13 cellular contexts compared by ENCODE assay signal in the genomic region with DNA sequence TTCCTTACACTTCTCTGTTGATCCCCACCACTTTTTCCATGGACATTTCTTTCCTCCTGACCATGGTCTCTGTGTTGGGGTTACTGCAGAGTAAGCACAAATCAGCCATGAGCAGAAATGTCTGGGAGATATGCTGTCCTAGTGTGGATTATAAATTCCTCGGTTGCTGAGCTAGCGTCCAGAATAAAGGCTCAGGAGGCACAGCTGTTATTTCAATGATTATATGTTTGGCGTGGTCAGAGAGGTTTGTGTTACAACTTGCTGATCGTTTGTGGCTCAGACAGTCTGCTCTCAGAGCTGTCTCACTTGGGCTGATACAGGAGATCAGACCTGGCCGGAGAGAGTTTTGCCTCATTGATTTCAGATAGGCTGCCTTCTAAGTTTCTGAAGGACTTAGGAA. TPM values are rescaled to one million over a fixed set of nuclear protein-coding genes. Genes with fewer than 3 reads are reported as not detected.
DNase-seq lines count a peak whose midpoint lies in the region; ATAC-seq and TF ChIP-seq lines count a peak whose summit lies in the region.
"Had no signal": no experiment of that assay in that cellular context is flagged by ENCODE, and none has a peak within 500 bp of the region (broad histone marks: within the 10 kb centered on the region; RNA-seq: fewer than 3 reads in every experiment).

No MANE protein-coding gene starts in this region.

- POLR2A ChIA-PET in WTC11 (lab: Charles Lee) = no interaction called here
- POLR2A ChIA-PET in activated CD4-positive, alpha-beta memory T cell treated with anti-CD3 and anti-CD28 coated beads, Interleukin-2, amount 10 ng/mL, durations not matched to agents 7 days and 5 days (lab: Charles Lee) = no interaction called here

- no peak overlapping the region for H3K4me3 Mint-ChIP-seq in WTC11
- H3K4me3 Mint-ChIP-seq in progenitor cell of endocrine pancreas (ENCODE audit: low read depth) = no peak overlapping the region
- no peak overlapping the region for H3K4me3 Mint-ChIP-seq in activated CD4-positive, alpha-beta memory T cell treated with anti-CD3 and anti-CD28 coated beads, Interleukin-2, amount 10 ng/mL, durations not matched to agents 7 days and 5 days

- ATAC-seq in WTC11 (no peak), foreskin keratinocyte (peak; percentile 73), HG02610 (IDR thresholded peaks at IDR 0.05; ENCODE audit: unreplicated experiment) (no peak)

- H3K27me3 ChIP-seq in foreskin keratinocyte = no peaks in the 10 kb centered on the region

- no peaks in the 10 kb centered on the region for H3K4me1 Mint-ChIP-seq in WTC11
- peaks cover 4% of the 10 kb centered on the region for H3K4me1 Mint-ChIP-seq in progenitor cell of endocrine pancreas (ENCODE audit: low read depth)
- no peaks in the 10 kb centered on the region for H3K4me1 Mint-ChIP-seq in activated CD4-positive, alpha-beta memory T cell treated with anti-CD3 and anti-CD28 coated beads, Interleukin-2, amount 10 ng/mL, durations not matched to agents 7 days and 5 days

- peaks cover 16% of the 10 kb centered on the region for H3K4me1 ChIP-seq in foreskin keratinocyte
- H3K4me1 ChIP-seq: parathyroid adenoma had no signal

- H3K27me3 Mint-ChIP-seq in WTC11 (ENCODE audit: low read depth) (no peaks in the 10 kb centered on the region), progenitor cell of endocrine pancreas (no peaks in the 10 kb centered on the region)
- H3K27me3 Mint-ChIP-seq in activated CD4-positive, alpha-beta memory T cell treated with anti-CD3 and anti-CD28 coated beads, Interleukin-2, amount 10 ng/mL, durations not matched to agents 7 days and 5 days = peaks cover 3% of the 10 kb centered on the region

- H3K27ac Mint-ChIP-seq in WTC11 (0 out of 2 replicates have a peak overlapping the region, but pooled peaks have one; percentile 20), progenitor cell of endocrine pancreas (peak overlapping the region; percentile 15)
- no peak overlapping the region for H3K27ac Mint-ChIP-seq in activated CD4-positive, alpha-beta memory T cell treated with anti-CD3 and anti-CD28 coated beads, Interleukin-2, amount 10 ng/mL, durations not matched to agents 7 days and 5 days

- DNase-seq in AG20443 (ENCODE audit: low spot score) = peak; percentile 34
- no peak for DNase-seq in WTC11 (ENCODE audit: low spot score)
- DNase-seq in foreskin keratinocyte = peak; percentile 64 to 78
- DNase-seq in progenitor cell of endocrine pancreas (ENCODE audit: low spot score, unreplicated experiment) = no peak
- no peak for DNase-seq in activated T-cell treated with anti-CD3 and anti-CD28 coated beads, Interleukin-2, amount 50 U/mL, for 48 hours
- DNase-seq in stimulated activated CD4-positive, alpha-beta T cell treated with anti-CD3 and anti-CD28 coated beads, Interleukin-12 subunit alpha, Interleukin-12 subunit beta, amount 100 ng/mL, for 4 hours = no peak
- DNase-seq in activated CD4-positive, alpha-beta memory T cell treated with anti-CD3 and anti-CD28 coated beads, Interleukin-2, amount 10 ng/mL, durations not matched to agents 7 days and 5 days = no peak
- DNase-seq: activated T-cell treated with anti-CD3 and anti-CD28 coated beads for 4 hours, AML-193, H7, NCI-H1048 had no signal

- H3K27ac ChIP-seq in foreskin keratinocyte = peak overlapping the region; percentile 88
- H3K27ac ChIP-seq: parathyroid adenoma had no signal

- H3K36me3 Mint-ChIP-seq in WTC11 = no peaks in the 10 kb centered on the region
- H3K36me3 Mint-ChIP-seq in progenitor cell of endocrine pancreas (ENCODE audit: insufficient read depth) = no peaks in the 10 kb centered on the region
- no peaks in the 10 kb centered on the region for H3K36me3 Mint-ChIP-seq in activated CD4-positive, alpha-beta memory T cell treated with anti-CD3 and anti-CD28 coated beads, Interleukin-2, amount 10 ng/mL, durations not matched to agents 7 days and 5 days (ENCODE audit: low read depth)

- H3K9me3 Mint-ChIP-seq in WTC11 (no peaks in the 10 kb centered on the region), progenitor cell of endocrine pancreas (ENCODE audit: low read depth) (no peaks in the 10 kb centered on the region)
- H3K9me3 Mint-ChIP-seq in activated CD4-positive, alpha-beta memory T cell treated with anti-CD3 and anti-CD28 coated beads, Interleukin-2, amount 10 ng/mL, durations not matched to agents 7 days and 5 days = no peaks in the 10 kb centered on the region

- no peak for TF ChIP-seq CTCF in WTC11 (IDR thresholded peaks at IDR 0.05)
- no peak for TF ChIP-seq CTCF in foreskin keratinocyte (conservative IDR thresholded peaks at IDR 0.05)
- TF ChIP-seq CTCF in progenitor cell of endocrine pancreas (IDR thresholded peaks at IDR 0.05; ENCODE audit: unreplicated experiment) = no peak

- CTCF ChIA-PET in WTC11 (lab: Charles Lee) = interaction anchor here (1.1 to 1.2 kb wide), 2 partner anchors 86 to 186 kb away, joined by 4 read pairs; no protein-coding TSS in a partner anchor
- CTCF ChIA-PET in activated CD4-positive, alpha-beta memory T cell treated with anti-CD3 and anti-CD28 coated beads, Interleukin-2, amount 10 ng/mL, durations not matched to agents 7 days and 5 days (lab: Charles Lee) = interaction anchor here (0.6 kb wide), 1 partner anchor 553 kb away, joined by 3 read pairs; no protein-coding TSS in a partner anchor

TF ChIP-seq in WTC11, 78 proteins besides CTCF, POLR2A, EP300 and RAD21:
- TF ChIP-seq, protein P1, sequence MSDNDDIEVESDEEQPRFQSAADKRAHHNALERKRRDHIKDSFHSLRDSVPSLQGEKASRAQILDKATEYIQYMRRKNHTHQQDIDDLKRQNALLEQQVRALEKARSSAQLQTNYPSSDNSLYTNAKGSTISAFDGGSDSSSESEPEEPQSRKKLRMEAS (CRISPR knock-in tag; IDR thresholded peaks at IDR 0.05) = no peak
- TF ChIP-seq ZNF219 (CRISPR knock-in tag; IDR thresholded peaks at IDR 0.05; ENCODE audit: borderline replicate concordance) (no peak), GABPB1 (CRISPR knock-in tag; IDR thresholded peaks at IDR 0.05) (no peak), NR1H2 (CRISPR knock-in tag; IDR thresholded peaks at IDR 0.05) (no peak)

RNA-seq across cellular contexts. Expression of a gene that starts 37.5 kb away (rescaled TPM):
- total RNA-seq in WTC11 (2021) (6.5 to 7.9 TPM (median 6.5 TPM) in 3 replicates), foreskin keratinocyte (3,836 and 7,314 TPM in 2 replicates), progenitor cell of endocrine pancreas (4.5 and 5.8 TPM in 2 replicates)
- 1,652 and 2,714 TPM in 2 replicates for polyA plus RNA-seq in foreskin keratinocyte
- total RNA-seq in activated CD4-positive, alpha-beta memory T cell treated with anti-CD3 and anti-CD28 coated beads, Interleukin-2, amount 10 ng/mL, durations not matched to agents 7 days and 5 days = not detected

Comparison
In these comparisons a context has a peak if more than half of its experiments do, and no peak if none do; other contexts are left out.
1. DNase-seq: peak in AG20443 (single experiment) and foreskin keratinocyte (2 of 2); none in WTC11 (single experiment), progenitor cell of endocrine pancreas (single experiment), activated T-cell treated with anti-CD3 and anti-CD28 coated beads, Interleukin-2, amount 50 U/mL, for 48 hours (0 of 2), stimulated activated CD4-positive, alpha-beta T cell treated with anti-CD3 and anti-CD28 coated beads, Interleukin-12 subunit alpha, Interleukin-12 subunit beta, amount 100 ng/mL, for 4 hours (single experiment) and activated CD4-positive, alpha-beta memory T cell treated with anti-CD3 and anti-CD28 coated beads, Interleukin-2, amount 10 ng/mL, durations not matched to agents 7 days and 5 days (single experiment).
2. RNA of a gene that starts 37.5 kb away (total RNA-seq): 3,836 to 7,314 TPM in foreskin keratinocyte; 6.5 to 7.9 TPM in WTC11, 4.5 to 5.8 TPM in progenitor cell of endocrine pancreas and not detected in activated CD4-positive, alpha-beta memory T cell treated with anti-CD3 and anti-CD28 coated beads, Interleukin-2, amount 10 ng/mL, durations not matched to agents 7 days and 5 days; every median in the first group is over 100 times any median in the second.